ENCODE assay signal across 1 cellular context in the genomic region with DNA sequence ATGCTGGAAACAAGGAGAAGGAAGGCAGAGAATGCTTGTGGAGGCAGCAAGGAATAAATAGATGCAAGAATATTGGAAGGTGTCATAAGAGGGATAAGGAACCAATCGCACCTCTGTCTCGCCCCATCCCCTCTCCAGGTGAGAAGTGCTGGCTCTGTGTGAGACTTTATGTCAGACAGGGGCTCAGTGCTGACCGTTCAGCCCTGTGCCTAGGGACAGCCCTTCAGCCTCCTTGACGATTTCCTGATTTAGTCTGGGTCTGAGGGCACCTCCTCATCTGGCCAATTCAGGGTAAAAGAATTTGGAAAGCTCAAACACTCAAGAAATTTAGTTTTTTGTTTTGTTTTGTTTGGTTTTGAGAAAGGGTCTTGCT.
TF ChIP-seq lines count a peak whose summit lies in the region.

No MANE protein-coding gene starts in this region.

TF ChIP-seq in IMR-90, 13 proteins besides CTCF, POLR2A, EP300 and RAD21:
- TF ChIP-seq RFX5 (IDR thresholded peaks at IDR 0.05; ENCODE audit: low read depth, low read length) (no peak), FOS (IDR thresholded peaks at IDR 0.05; ENCODE audit: low read depth, low read length) (no peak), RCOR1 (IDR thresholded peaks at IDR 0.05; ENCODE audit: insufficient replicate concordance, low read length) (no peak), BHLHE40 (IDR thresholded peaks at IDR 0.05; ENCODE audit: low read depth, low read length) (no peak), USF2 (IDR thresholded peaks at IDR 0.05; ENCODE audit: low read depth, low read length) (no peak), CHD1 (IDR thresholded peaks at IDR 0.05; ENCODE audit: low read depth, low read length) (no peak), CEBPB (IDR thresholded peaks at IDR 0.05; ENCODE audit: low read depth, low read length) (no peak), SMC3 (IDR thresholded peaks at IDR 0.05; ENCODE audit: low read depth, low read length) (no peak), MXI1 (IDR thresholded peaks at IDR 0.05; ENCODE audit: borderline replicate concordance, low read depth, low read length) (no peak), NFE2L2 (IDR thresholded peaks at IDR 0.05; ENCODE audit: low read depth, low read length) (no peak), MAFK (IDR thresholded peaks at IDR 0.05; ENCODE audit: low read depth, low read length) (no peak), MAZ (IDR thresholded peaks at IDR 0.05; ENCODE audit: borderline replicate concordance, low read depth, low read length) (no peak)
- TF ChIP-seq, protein P1, sequence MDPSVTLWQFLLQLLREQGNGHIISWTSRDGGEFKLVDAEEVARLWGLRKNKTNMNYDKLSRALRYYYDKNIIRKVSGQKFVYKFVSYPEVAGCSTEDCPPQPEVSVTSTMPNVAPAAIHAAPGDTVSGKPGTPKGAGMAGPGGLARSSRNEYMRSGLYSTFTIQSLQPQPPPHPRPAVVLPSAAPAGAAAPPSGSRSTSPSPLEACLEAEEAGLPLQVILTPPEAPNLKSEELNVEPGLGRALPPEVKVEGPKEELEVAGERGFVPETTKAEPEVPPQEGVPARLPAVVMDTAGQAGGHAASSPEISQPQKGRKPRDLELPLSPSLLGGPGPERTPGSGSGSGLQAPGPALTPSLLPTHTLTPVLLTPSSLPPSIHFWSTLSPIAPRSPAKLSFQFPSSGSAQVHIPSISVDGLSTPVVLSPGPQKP (IDR thresholded peaks at IDR 0.05; ENCODE audit: borderline replicate concordance, low read depth, low read length) = no peak
